ENCODE assay signal across 8 cellular contexts in the genomic region with DNA sequence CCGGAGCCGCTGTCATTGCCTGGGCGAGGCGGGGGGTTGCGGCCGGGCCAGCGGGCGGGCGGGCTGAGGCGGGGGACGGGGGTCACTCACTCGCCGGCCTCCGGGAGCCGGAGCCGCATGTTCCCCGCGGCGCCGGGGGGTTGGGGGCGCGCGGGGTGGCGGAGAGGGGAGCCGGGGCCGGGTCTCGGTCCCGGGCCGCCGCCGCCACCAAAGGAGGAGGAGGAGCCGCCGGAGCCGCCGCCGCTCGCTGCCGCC. TPM values are rescaled to one million over a fixed set of nuclear protein-coding genes. Genes with fewer than 3 reads are reported as not detected.
A peak's percentile ranks its signal among the peaks of the same experiment; 100 is the strongest.
DNase-seq lines count a peak whose midpoint lies in the region; ATAC-seq and TF ChIP-seq lines count a peak whose summit lies in the region.

No MANE protein-coding gene starts in this region.

- ATAC-seq in stimulated activated naive B cell treated with anti-CD40 and anti-IgM and Interleukin-4, amounts not matched to agents 10 μg/mL and 1 μg/mL and 100 μg/mL, for 72 hours (replicated peaks) = peak in 1 of 2 donors; percentile 0
- ATAC-seq in GM21619 (IDR thresholded peaks at IDR 0.05; ENCODE audit: unreplicated experiment) (no peak), HG03175 (IDR thresholded peaks at IDR 0.05; ENCODE audit: unreplicated experiment) (no peak), GM19463 (IDR thresholded peaks at IDR 0.05; ENCODE audit: unreplicated experiment) (no peak), HG02885 (IDR thresholded peaks at IDR 0.05; ENCODE audit: poor library complexity, unreplicated experiment) (no peak)

- no peak overlapping the region for H3K27ac ChIP-seq in iPS-20b (ENCODE audit: low read length)

- H3K27me3 Mint-ChIP-seq in activated T-helper 1 cell treated with anti-CD3 and anti-CD28 coated beads, Interleukin-12 subunit alpha, Interleukin-12 subunit beta, Interleukin-2, Interleukin-4 antibody, amounts not matched to agents 30 ng/mL and 10 ng/mL and 1 ng/mL, durations not matched to agents 14 hours and 24 hours and 36 hours (ENCODE audit: insufficient read depth) = no peaks in the 10 kb centered on the region
- H3K27me3 Mint-ChIP-seq in stimulated activated naive B cell treated with anti-CD40 and anti-IgM and Interleukin-4, amounts not matched to agents 10 μg/mL and 1 μg/mL and 100 μg/mL, for 72 hours = no peaks in the 10 kb centered on the region

- DNase-seq in HFF-Myc (ENCODE audit: extremely low read depth, low read depth) = no peak
- no peak for DNase-seq in activated T-helper 1 cell treated with anti-CD3 and anti-CD28 coated beads, Interleukin-12 subunit alpha, Interleukin-12 subunit beta, Interleukin-2, Interleukin-4 antibody, amounts not matched to agents 30 ng/mL and 10 ng/mL and 1 ng/mL, durations not matched to agents 14 hours and 24 hours and 36 hours (ENCODE audit: low spot score)
- no peak for DNase-seq in stimulated activated naive B cell treated with anti-CD40 and anti-IgM and Interleukin-4, amounts not matched to agents 10 μg/mL and 1 μg/mL and 100 μg/mL, for 72 hours

- TF ChIP-seq CTCF in HFF-Myc (IDR thresholded peaks at IDR 0.05; ENCODE audit: low read depth, low read length, missing control alignments) = no peak

- no peaks in the 10 kb centered on the region for H3K9me3 Mint-ChIP-seq in activated T-helper 1 cell treated with anti-CD3 and anti-CD28 coated beads, Interleukin-12 subunit alpha, Interleukin-12 subunit beta, Interleukin-2, Interleukin-4 antibody, amounts not matched to agents 30 ng/mL and 10 ng/mL and 1 ng/mL, durations not matched to agents 14 hours and 24 hours and 36 hours
- H3K9me3 Mint-ChIP-seq in stimulated activated naive B cell treated with anti-CD40 and anti-IgM and Interleukin-4, amounts not matched to agents 10 μg/mL and 1 μg/mL and 100 μg/mL, for 72 hours = peaks cover 0 to 1% of the 10 kb centered on the region in 2 donors

- intact Hi-C loops in activated T-helper 1 cell treated with anti-CD3 and anti-CD28 coated beads, Interleukin-12 subunit alpha, Interleukin-12 subunit beta, Interleukin-2, Interleukin-4 antibody, amounts not matched to agents 30 ng/mL and 10 ng/mL and 1 ng/mL, durations not matched to agents 14 hours and 24 hours and 36 hours (cut with micrococcal nuclease) = loop anchor here (1.0 to 5.0 kb wide), 10 partner anchors 19 to 549 kb away; a partner anchor contains a TSS

- peaks cover 21% of the 10 kb centered on the region for H3K4me1 ChIP-seq in iPS-20b (ENCODE audit: insufficient read depth, low read length)

- H3K36me3 ChIP-seq in iPS-20b (ENCODE audit: insufficient read depth, low read depth, low read length) = peaks cover 41% of the 10 kb centered on the region

- peak overlapping the region; percentile 90; the same call in 1 of the 2 replicates for H3K9ac ChIP-seq in iPS-20b (ENCODE audit: low read depth, low read length)

- H3K4me1 Mint-ChIP-seq in activated T-helper 1 cell treated with anti-CD3 and anti-CD28 coated beads, Interleukin-12 subunit alpha, Interleukin-12 subunit beta, Interleukin-2, Interleukin-4 antibody, amounts not matched to agents 30 ng/mL and 10 ng/mL and 1 ng/mL, durations not matched to agents 14 hours and 24 hours and 36 hours (ENCODE audit: low read depth) = peaks cover 49% of the 10 kb centered on the region
- H3K4me1 Mint-ChIP-seq in stimulated activated naive B cell treated with anti-CD40 and anti-IgM and Interleukin-4, amounts not matched to agents 10 μg/mL and 1 μg/mL and 100 μg/mL, for 72 hours = peaks cover 32 to 49% of the 10 kb centered on the region in 2 donors

- H3K4me3 ChIP-seq in HFF-Myc (replicated peaks; ENCODE audit: low read depth, low read length) = peak overlapping the region; percentile 99
- H3K4me3 ChIP-seq in iPS-20b (ENCODE audit: low read length) = peak overlapping the region; percentile 82

- H3K36me3 Mint-ChIP-seq in activated T-helper 1 cell treated with anti-CD3 and anti-CD28 coated beads, Interleukin-12 subunit alpha, Interleukin-12 subunit beta, Interleukin-2, Interleukin-4 antibody, amounts not matched to agents 30 ng/mL and 10 ng/mL and 1 ng/mL, durations not matched to agents 14 hours and 24 hours and 36 hours (ENCODE audit: low read depth) = peaks cover 26% of the 10 kb centered on the region
- peaks cover 37 to 47% of the 10 kb centered on the region in 2 donors for H3K36me3 Mint-ChIP-seq in stimulated activated naive B cell treated with anti-CD40 and anti-IgM and Interleukin-4, amounts not matched to agents 10 μg/mL and 1 μg/mL and 100 μg/mL, for 72 hours

- no peaks in the 10 kb centered on the region for H3K9me3 ChIP-seq in iPS-20b (ENCODE audit: insufficient read depth, low read depth, low read length)

- no peak overlapping the region for H3K27ac Mint-ChIP-seq in activated T-helper 1 cell treated with anti-CD3 and anti-CD28 coated beads, Interleukin-12 subunit alpha, Interleukin-12 subunit beta, Interleukin-2, Interleukin-4 antibody, amounts not matched to agents 30 ng/mL and 10 ng/mL and 1 ng/mL, durations not matched to agents 14 hours and 24 hours and 36 hours
- H3K27ac Mint-ChIP-seq in stimulated activated naive B cell treated with anti-CD40 and anti-IgM and Interleukin-4, amounts not matched to agents 10 μg/mL and 1 μg/mL and 100 μg/mL, for 72 hours = peak overlapping the region; percentile 99

- no peaks in the 10 kb centered on the region for H3K27me3 ChIP-seq in iPS-20b (ENCODE audit: insufficient read depth, low read length)

- H3K4me3 Mint-ChIP-seq in activated T-helper 1 cell treated with anti-CD3 and anti-CD28 coated beads, Interleukin-12 subunit alpha, Interleukin-12 subunit beta, Interleukin-2, Interleukin-4 antibody, amounts not matched to agents 30 ng/mL and 10 ng/mL and 1 ng/mL, durations not matched to agents 14 hours and 24 hours and 36 hours = peak overlapping the region; percentile 94
- peak overlapping the region; percentile 95 to 98 for H3K4me3 Mint-ChIP-seq in stimulated activated naive B cell treated with anti-CD40 and anti-IgM and Interleukin-4, amounts not matched to agents 10 μg/mL and 1 μg/mL and 100 μg/mL, for 72 hours

RNA-seq across cellular contexts. Expression of a gene that starts 0.1 kb away (rescaled TPM):
- total RNA-seq in activated T-helper 1 cell treated with anti-CD3 and anti-CD28 coated beads, Interleukin-12 subunit alpha, Interleukin-12 subunit beta, Interleukin-2, Interleukin-4 antibody, amounts not matched to agents 30 ng/mL and 10 ng/mL and 1 ng/mL, durations not matched to agents 14 hours and 24 hours and 36 hours = 14.0 and 14.9 TPM in 2 replicates

RNA-seq across cellular contexts. Expression of a gene that starts 32.1 kb away (rescaled TPM):
- 69.3 and 72.7 TPM in 2 replicates for total RNA-seq in activated T-helper 1 cell treated with anti-CD3 and anti-CD28 coated beads, Interleukin-12 subunit alpha, Interleukin-12 subunit beta, Interleukin-2, Interleukin-4 antibody, amounts not matched to agents 30 ng/mL and 10 ng/mL and 1 ng/mL, durations not matched to agents 14 hours and 24 hours and 36 hours

RNA-seq across cellular contexts. Expression of a gene that starts 33.1 kb away (rescaled TPM):
- total RNA-seq in activated T-helper 1 cell treated with anti-CD3 and anti-CD28 coated beads, Interleukin-12 subunit alpha, Interleukin-12 subunit beta, Interleukin-2, Interleukin-4 antibody, amounts not matched to agents 30 ng/mL and 10 ng/mL and 1 ng/mL, durations not matched to agents 14 hours and 24 hours and 36 hours = 0.69 and 0.78 TPM in 2 replicates

RNA-seq across cellular contexts. Expression of a gene that starts 55.6 kb away (rescaled TPM):
- total RNA-seq in activated T-helper 1 cell treated with anti-CD3 and anti-CD28 coated beads, Interleukin-12 subunit alpha, Interleukin-12 subunit beta, Interleukin-2, Interleukin-4 antibody, amounts not matched to agents 30 ng/mL and 10 ng/mL and 1 ng/mL, durations not matched to agents 14 hours and 24 hours and 36 hours = 60.4 and 61.7 TPM in 2 replicates
